Comparison of ENCODE assay signal across 24 cellular contexts in genomic region chr13:113599396-113599795, GRCh38. TPM values are rescaled to one million over a fixed set of nuclear protein-coding genes. Genes with fewer than 3 reads are reported as not detected.
"Had no signal": no experiment of that assay in that cellular context is flagged by ENCODE, and none has a peak within 500 bp of the region (broad histone marks: within the 10 kb centered on the region; RNA-seq: fewer than 3 reads in every experiment).

No MANE protein-coding gene starts in this region.

- DNase-seq: activated B cell treated with CpG ODN at 0.5 μM for 24 hours; activated CD4-positive, alpha-beta T cell treated with anti-CD3 and anti-CD28 coated beads for 48 hours; activated CD8-positive, alpha-beta memory T cell treated with anti-CD3 and anti-CD28 coated beads, Interleukin-2, amount 50 U/mL, for 48 hours; activated CD8-positive, alpha-beta T cell treated with anti-CD3 and anti-CD28 coated beads for 36 hours; amniotic stem cell; central memory CD4-positive, alpha-beta T cell; cortex of kidney; effector CD4-positive, alpha-beta T cell; foreskin keratinocyte; glutamatergic neuron; mammary epithelial cell; naive B cell; stimulated activated CD4-positive, alpha-beta T cell treated with anti-CD3 and anti-CD28 coated beads, Interleukin-4, amount 100 ng/mL, for 24 hours; stimulated activated naive CD4-positive, alpha-beta T cell had no signal

- H3K4me1 Mint-ChIP-seq: activated B cell treated with CpG ODN at 0.5 μM for 24 hours had no signal

- H3K9ac ChIP-seq: parathyroid adenoma had no signal

- H3K27me3 ChIP-seq: body of pancreas, foreskin keratinocyte had no signal

- H3K4me3 ChIP-seq: body of pancreas had no signal

- H3K9me3 Mint-ChIP-seq: activated CD8-positive, alpha-beta T cell treated with anti-CD3 and anti-CD28 coated beads for 36 hours; activated naive CD4-positive, alpha-beta T cell treated with anti-CD3 and anti-CD28 coated beads, Interleukin-2, amount 50 U/mL, for 24 hours; activated T-helper 17 cell treated with anti-CD3 and anti-CD28 coated beads, Interleukin-2, amount 50 U/mL, for 72 hours; T-helper 1 cell treated with Interleukin-12 subunit alpha and Interleukin-12 subunit beta and Interleukin-4 antibody, amounts not matched to agents 30 μg/mL and 1 μg/mL, for 36 hours; type B pancreatic cell had no signal

- ATAC-seq: activated CD8-positive, alpha-beta T cell treated with anti-CD3 and anti-CD28 coated beads for 36 hours; activated T-helper 17 cell treated with anti-CD3 and anti-CD28 coated beads, Interleukin-2, amount 50 U/mL, for 72 hours; body of pancreas; foreskin keratinocyte had no signal

- H3K4me1 ChIP-seq: body of pancreas, foreskin keratinocyte, parathyroid adenoma had no signal

- H3K27ac ChIP-seq: body of pancreas, foreskin keratinocyte, parathyroid adenoma had no signal

- H3K27me3 Mint-ChIP-seq: activated B cell treated with CpG ODN at 0.5 μM for 24 hours; activated CD8-positive, alpha-beta T cell treated with anti-CD3 and anti-CD28 coated beads for 36 hours; activated naive CD4-positive, alpha-beta T cell treated with anti-CD3 and anti-CD28 coated beads, Interleukin-2, amount 50 U/mL, for 24 hours; activated T-helper 17 cell treated with anti-CD3 and anti-CD28 coated beads, Interleukin-2, amount 50 U/mL, for 72 hours; naive B cell; type B pancreatic cell had no signal

- H3K27ac Mint-ChIP-seq: activated B cell treated with CpG ODN at 0.5 μM for 24 hours; activated CD8-positive, alpha-beta T cell treated with anti-CD3 and anti-CD28 coated beads for 36 hours; activated naive CD4-positive, alpha-beta T cell treated with anti-CD3 and anti-CD28 coated beads, Interleukin-2, amount 50 U/mL, for 24 hours; T-helper 1 cell treated with Interleukin-12 subunit alpha and Interleukin-12 subunit beta and Interleukin-4 antibody, amounts not matched to agents 30 μg/mL and 1 μg/mL, for 36 hours; type B pancreatic cell had no signal

- H3K4me3 Mint-ChIP-seq: activated B cell treated with CpG ODN at 0.5 μM for 24 hours; activated CD8-positive, alpha-beta T cell treated with anti-CD3 and anti-CD28 coated beads for 36 hours; activated naive CD4-positive, alpha-beta T cell treated with anti-CD3 and anti-CD28 coated beads, Interleukin-2, amount 50 U/mL, for 24 hours; activated T-helper 17 cell treated with anti-CD3 and anti-CD28 coated beads, Interleukin-2, amount 50 U/mL, for 72 hours; naive B cell; T-helper 1 cell treated with Interleukin-12 subunit alpha and Interleukin-12 subunit beta and Interleukin-4 antibody, amounts not matched to agents 30 μg/mL and 1 μg/mL, for 36 hours; type B pancreatic cell had no signal

- H3K9me3 ChIP-seq: body of pancreas had no signal

RNA-seq across cellular contexts. Expression of gene ATP4B, which starts 58.6 kb away (rescaled TPM):
- total RNA-seq: activated B cell treated with CpG ODN at 0.5 μM for 24 hours; activated CD8-positive, alpha-beta T cell treated with anti-CD3 and anti-CD28 coated beads for 36 hours; activated T-helper 17 cell treated with anti-CD3 and anti-CD28 coated beads, Interleukin-2, amount 50 U/mL, for 72 hours; body of pancreas; foreskin keratinocyte; mammary epithelial cell; mononuclear cell; renal cortical epithelial cell; skeletal muscle tissue; subcutaneous adipose tissue had no signal
- polyA plus RNA-seq: foreskin keratinocyte, mammary epithelial cell had no signal
